In the genomic region with DNA sequence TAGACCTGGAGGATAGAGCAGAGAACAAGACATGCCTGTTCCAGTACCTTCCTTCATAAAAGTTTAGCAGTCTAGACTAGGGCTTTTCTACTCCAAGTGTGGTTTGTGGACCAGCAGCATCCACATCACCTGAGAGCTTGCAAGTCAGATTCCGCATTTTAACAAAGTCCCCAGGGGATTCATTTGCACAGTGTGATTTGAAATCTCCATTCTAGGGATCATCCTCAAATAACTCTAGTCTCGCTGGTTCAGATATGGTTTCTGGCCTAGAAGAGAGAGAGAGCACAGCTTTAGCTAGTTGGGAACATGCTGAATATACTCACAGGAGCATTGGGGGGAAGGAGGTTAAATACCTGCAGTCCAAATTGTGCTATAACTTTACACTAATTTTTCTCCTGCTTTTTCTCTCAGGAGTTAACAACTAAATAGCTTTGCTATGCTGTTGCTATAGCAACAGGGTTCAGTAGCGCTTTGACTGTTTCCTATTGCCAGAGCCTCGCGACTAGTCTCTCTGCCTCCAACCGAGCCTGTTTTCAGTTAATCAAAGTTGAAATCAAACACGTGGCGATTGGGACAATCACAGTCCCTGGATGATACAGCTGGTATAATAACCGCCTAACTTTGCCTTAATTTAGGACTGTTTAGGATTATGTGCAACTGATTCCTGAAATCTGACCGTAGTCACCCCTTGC, we compare ENCODE assay signal across 2 cellular contexts.
A peak's percentile ranks its signal among the peaks of the same experiment; 100 is the strongest.
TF ChIP-seq lines count a peak whose summit lies in the region.

No MANE protein-coding gene starts in this region.

TF ChIP-seq in GM23338, 12 proteins besides CTCF, POLR2A, EP300 and RAD21:
- no peak for TF ChIP-seq CREB1 (CRISPR knock-in tag; IDR thresholded peaks at IDR 0.05; ENCODE audit: low read depth)
- TF ChIP-seq EZH2phosphoT487 (IDR thresholded peaks at IDR 0.05; ENCODE audit: unreplicated experiment), result no peak
- TF ChIP-seq, protein P1, sequence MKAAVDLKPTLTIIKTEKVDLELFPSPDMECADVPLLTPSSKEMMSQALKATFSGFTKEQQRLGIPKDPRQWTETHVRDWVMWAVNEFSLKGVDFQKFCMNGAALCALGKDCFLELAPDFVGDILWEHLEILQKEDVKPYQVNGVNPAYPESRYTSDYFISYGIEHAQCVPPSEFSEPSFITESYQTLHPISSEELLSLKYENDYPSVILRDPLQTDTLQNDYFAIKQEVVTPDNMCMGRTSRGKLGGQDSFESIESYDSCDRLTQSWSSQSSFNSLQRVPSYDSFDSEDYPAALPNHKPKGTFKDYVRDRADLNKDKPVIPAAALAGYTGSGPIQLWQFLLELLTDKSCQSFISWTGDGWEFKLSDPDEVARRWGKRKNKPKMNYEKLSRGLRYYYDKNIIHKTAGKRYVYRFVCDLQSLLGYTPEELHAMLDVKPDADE (IDR thresholded peaks at IDR 0.05), result no peak
- no peak for TF ChIP-seq EZH2 (IDR thresholded peaks at IDR 0.05; ENCODE audit: low read depth, unreplicated experiment)
- peak; percentile 61 for TF ChIP-seq JUNB (IDR thresholded peaks at IDR 0.05; ENCODE audit: unreplicated experiment)
- no peak for TF ChIP-seq ZNF114 (CRISPR knock-in tag; IDR thresholded peaks at IDR 0.05)
TF ChIP-seq in GM23338: peak in this region for 1.

TF ChIP-seq in WTC11, 78 proteins besides CTCF, POLR2A, EP300 and RAD21:
- TF ChIP-seq, protein P2, sequence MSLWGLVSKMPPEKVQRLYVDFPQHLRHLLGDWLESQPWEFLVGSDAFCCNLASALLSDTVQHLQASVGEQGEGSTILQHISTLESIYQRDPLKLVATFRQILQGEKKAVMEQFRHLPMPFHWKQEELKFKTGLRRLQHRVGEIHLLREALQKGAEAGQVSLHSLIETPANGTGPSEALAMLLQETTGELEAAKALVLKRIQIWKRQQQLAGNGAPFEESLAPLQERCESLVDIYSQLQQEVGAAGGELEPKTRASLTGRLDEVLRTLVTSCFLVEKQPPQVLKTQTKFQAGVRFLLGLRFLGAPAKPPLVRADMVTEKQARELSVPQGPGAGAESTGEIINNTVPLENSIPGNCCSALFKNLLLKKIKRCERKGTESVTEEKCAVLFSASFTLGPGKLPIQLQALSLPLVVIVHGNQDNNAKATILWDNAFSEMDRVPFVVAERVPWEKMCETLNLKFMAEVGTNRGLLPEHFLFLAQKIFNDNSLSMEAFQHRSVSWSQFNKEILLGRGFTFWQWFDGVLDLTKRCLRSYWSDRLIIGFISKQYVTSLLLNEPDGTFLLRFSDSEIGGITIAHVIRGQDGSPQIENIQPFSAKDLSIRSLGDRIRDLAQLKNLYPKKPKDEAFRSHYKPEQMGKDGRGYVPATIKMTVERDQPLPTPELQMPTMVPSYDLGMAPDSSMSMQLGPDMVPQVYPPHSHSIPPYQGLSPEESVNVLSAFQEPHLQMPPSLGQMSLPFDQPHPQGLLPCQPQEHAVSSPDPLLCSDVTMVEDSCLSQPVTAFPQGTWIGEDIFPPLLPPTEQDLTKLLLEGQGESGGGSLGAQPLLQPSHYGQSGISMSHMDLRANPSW (CRISPR knock-in tag; conservative IDR thresholded peaks at IDR 0.05; ENCODE audit: low read depth), result no peak
- TF ChIP-seq TEAD4 (CRISPR knock-in tag; IDR thresholded peaks at IDR 0.05) (no peak), TCF7 (CRISPR knock-in tag; IDR thresholded peaks at IDR 0.05; ENCODE audit: low read depth) (no peak), NR3C1 (CRISPR knock-in tag; conservative IDR thresholded peaks at IDR 0.05; ENCODE audit: low read depth) (no peak), ZNF219 (CRISPR knock-in tag; IDR thresholded peaks at IDR 0.05; ENCODE audit: borderline replicate concordance) (no peak), ZNF396 (CRISPR knock-in tag; IDR thresholded peaks at IDR 0.05; ENCODE audit: borderline replicate concordance) (no peak), ZNF232 (CRISPR knock-in tag; IDR thresholded peaks at IDR 0.05) (no peak), FOXK1 (CRISPR knock-in tag; IDR thresholded peaks at IDR 0.05) (no peak), SMAD3 (CRISPR knock-in tag; IDR thresholded peaks at IDR 0.05; ENCODE audit: borderline replicate concordance) (no peak), ZNF423 (CRISPR knock-in tag; IDR thresholded peaks at IDR 0.05) (no peak)
- TF ChIP-seq, protein P3, sequence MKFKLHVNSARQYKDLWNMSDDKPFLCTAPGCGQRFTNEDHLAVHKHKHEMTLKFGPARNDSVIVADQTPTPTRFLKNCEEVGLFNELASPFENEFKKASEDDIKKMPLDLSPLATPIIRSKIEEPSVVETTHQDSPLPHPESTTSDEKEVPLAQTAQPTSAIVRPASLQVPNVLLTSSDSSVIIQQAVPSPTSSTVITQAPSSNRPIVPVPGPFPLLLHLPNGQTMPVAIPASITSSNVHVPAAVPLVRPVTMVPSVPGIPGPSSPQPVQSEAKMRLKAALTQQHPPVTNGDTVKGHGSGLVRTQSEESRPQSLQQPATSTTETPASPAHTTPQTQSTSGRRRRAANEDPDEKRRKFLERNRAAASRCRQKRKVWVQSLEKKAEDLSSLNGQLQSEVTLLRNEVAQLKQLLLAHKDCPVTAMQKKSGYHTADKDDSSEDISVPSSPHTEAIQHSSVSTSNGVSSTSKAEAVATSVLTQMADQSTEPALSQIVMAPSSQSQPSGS (CRISPR knock-in tag; IDR thresholded peaks at IDR 0.05; ENCODE audit: borderline replicate concordance, low read depth), result no peak
- TF ChIP-seq, protein P4, sequence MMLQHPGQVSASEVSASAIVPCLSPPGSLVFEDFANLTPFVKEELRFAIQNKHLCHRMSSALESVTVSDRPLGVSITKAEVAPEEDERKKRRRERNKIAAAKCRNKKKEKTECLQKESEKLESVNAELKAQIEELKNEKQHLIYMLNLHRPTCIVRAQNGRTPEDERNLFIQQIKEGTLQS (CRISPR knock-in tag; conservative IDR thresholded peaks at IDR 0.05), result no peak
- TF ChIP-seq, protein P5, sequence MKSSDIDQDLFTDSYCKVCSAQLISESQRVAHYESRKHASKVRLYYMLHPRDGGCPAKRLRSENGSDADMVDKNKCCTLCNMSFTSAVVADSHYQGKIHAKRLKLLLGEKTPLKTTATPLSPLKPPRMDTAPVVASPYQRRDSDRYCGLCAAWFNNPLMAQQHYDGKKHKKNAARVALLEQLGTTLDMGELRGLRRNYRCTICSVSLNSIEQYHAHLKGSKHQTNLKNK (CRISPR knock-in tag; IDR thresholded peaks at IDR 0.05), result no peak
- TF ChIP-seq, protein P6, sequence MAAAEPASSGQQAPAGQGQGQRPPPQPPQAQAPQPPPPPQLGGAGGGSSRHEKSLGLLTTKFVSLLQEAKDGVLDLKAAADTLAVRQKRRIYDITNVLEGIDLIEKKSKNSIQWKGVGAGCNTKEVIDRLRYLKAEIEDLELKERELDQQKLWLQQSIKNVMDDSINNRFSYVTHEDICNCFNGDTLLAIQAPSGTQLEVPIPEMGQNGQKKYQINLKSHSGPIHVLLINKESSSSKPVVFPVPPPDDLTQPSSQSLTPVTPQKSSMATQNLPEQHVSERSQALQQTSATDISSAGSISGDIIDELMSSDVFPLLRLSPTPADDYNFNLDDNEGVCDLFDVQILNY (CRISPR knock-in tag; IDR thresholded peaks at IDR 0.05), result no peak
- TF ChIP-seq, protein P7, sequence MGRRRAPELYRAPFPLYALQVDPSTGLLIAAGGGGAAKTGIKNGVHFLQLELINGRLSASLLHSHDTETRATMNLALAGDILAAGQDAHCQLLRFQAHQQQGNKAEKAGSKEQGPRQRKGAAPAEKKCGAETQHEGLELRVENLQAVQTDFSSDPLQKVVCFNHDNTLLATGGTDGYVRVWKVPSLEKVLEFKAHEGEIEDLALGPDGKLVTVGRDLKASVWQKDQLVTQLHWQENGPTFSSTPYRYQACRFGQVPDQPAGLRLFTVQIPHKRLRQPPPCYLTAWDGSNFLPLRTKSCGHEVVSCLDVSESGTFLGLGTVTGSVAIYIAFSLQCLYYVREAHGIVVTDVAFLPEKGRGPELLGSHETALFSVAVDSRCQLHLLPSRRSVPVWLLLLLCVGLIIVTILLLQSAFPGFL (CRISPR knock-in tag; IDR thresholded peaks at IDR 0.05; ENCODE audit: borderline replicate concordance), result no peak
- TF ChIP-seq, protein P8, sequence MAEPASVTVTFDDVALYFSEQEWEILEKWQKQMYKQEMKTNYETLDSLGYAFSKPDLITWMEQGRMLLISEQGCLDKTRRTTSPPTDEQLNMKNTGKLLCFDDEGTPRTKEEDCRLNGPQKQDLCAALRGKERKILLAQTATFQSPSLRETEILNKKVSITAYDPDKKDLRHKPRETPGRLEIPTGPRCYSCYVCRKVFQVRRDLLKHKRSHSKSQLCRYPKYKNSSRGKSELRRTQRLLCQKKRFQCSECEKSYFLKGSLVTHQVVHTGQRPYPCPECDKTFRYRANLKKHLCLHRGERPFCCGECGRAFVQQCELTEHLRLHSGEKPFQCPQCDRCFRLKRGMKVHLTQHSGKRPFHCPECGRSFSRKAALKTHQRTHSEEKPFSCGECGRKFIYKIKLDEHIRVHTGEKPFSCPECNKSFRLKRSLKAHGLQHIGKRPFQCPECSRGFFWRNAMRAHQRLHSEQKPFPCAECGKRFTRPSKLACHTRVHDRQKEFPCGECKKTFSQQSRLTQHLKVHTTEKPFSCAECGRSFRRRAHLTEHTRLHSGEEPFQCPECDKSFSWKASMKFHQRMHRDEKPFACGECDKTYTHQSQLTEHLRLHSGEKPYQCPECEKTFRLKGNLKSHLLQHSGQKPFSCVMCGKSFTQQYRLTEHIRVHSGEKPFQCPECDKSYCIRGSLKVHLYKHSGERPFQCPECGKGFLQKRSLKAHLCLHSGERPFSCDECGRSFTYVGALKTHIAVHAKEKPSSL (CRISPR knock-in tag; conservative IDR thresholded peaks at IDR 0.05), result no peak
